In genomic region chr15:64093627-64094417, GRCh38 we compare ENCODE assay signal across 1 cellular context.
TF ChIP-seq lines count a peak whose summit lies in the region.

A gene with protein sequence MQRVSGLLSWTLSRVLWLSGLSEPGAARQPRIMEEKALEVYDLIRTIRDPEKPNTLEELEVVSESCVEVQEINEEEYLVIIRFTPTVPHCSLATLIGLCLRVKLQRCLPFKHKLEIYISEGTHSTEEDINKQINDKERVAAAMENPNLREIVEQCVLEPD (minus strand): TSS chr15:64093838. CDS start chr15:64093768, 70 bp downstream.

TF ChIP-seq in K562, 482 proteins besides CTCF, POLR2A, EP300 and RAD21 (continued from another document and continues in another):
- peak; percentile 67; the same call in 1 of the 2 replicates for TF ChIP-seq ZNF592 (IDR thresholded peaks at IDR 0.05)
- no peak for TF ChIP-seq NCOA2 (IDR thresholded peaks at IDR 0.05; ENCODE audit: partially characterized antibody in 2 of 2)
- TF ChIP-seq AFF4 (CRISPR knock-in tag; IDR thresholded peaks at IDR 0.05): peak; percentile 52; the same call in 1 of the 2 replicates
- TF ChIP-seq, protein P1, sequence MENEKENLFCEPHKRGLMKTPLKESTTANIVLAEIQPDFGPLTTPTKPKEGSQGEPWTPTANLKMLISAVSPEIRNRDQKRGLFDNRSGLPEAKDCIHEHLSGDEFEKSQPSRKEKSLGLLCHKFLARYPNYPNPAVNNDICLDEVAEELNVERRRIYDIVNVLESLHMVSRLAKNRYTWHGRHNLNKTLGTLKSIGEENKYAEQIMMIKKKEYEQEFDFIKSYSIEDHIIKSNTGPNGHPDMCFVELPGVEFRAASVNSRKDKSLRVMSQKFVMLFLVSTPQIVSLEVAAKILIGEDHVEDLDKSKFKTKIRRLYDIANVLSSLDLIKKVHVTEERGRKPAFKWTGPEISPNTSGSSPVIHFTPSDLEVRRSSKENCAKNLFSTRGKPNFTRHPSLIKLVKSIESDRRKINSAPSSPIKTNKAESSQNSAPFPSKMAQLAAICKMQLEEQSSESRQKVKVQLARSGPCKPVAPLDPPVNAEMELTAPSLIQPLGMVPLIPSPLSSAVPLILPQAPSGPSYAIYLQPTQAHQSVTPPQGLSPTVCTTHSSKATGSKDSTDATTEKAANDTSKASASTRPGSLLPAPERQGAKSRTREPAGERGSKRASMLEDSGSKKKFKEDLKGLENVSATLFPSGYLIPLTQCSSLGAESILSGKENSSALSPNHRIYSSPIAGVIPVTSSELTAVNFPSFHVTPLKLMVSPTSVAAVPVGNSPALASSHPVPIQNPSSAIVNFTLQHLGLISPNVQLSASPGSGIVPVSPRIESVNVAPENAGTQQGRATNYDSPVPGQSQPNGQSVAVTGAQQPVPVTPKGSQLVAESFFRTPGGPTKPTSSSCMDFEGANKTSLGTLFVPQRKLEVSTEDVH (IDR thresholded peaks at IDR 0.05; ENCODE audit: low read depth, partially characterized antibody): peak; percentile 87
- TF ChIP-seq, protein P2, sequence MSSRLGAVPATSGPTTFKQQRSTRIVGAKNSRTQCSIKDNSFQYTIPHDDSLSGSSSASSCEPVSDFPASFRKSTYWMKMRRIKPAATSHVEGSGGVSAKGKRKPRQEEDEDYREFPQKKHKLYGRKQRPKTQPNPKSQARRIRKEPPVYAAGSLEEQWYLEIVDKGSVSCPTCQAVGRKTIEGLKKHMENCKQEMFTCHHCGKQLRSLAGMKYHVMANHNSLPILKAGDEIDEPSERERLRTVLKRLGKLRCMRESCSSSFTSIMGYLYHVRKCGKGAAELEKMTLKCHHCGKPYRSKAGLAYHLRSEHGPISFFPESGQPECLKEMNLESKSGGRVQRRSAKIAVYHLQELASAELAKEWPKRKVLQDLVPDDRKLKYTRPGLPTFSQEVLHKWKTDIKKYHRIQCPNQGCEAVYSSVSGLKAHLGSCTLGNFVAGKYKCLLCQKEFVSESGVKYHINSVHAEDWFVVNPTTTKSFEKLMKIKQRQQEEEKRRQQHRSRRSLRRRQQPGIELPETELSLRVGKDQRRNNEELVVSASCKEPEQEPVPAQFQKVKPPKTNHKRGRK (tag; IDR thresholded peaks at IDR 0.05): no peak
- TF ChIP-seq, protein P3, sequence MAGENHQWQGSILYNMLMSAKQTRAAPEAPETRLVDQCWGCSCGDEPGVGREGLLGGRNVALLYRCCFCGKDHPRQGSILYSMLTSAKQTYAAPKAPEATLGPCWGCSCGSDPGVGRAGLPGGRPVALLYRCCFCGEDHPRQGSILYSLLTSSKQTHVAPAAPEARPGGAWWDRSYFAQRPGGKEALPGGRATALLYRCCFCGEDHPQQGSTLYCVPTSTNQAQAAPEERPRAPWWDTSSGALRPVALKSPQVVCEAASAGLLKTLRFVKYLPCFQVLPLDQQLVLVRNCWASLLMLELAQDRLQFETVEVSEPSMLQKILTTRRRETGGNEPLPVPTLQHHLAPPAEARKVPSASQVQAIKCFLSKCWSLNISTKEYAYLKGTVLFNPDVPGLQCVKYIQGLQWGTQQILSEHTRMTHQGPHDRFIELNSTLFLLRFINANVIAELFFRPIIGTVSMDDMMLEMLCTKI (IDR thresholded peaks at IDR 0.05; ENCODE audit: partially characterized antibody): no peak
- TF ChIP-seq, protein P4, sequence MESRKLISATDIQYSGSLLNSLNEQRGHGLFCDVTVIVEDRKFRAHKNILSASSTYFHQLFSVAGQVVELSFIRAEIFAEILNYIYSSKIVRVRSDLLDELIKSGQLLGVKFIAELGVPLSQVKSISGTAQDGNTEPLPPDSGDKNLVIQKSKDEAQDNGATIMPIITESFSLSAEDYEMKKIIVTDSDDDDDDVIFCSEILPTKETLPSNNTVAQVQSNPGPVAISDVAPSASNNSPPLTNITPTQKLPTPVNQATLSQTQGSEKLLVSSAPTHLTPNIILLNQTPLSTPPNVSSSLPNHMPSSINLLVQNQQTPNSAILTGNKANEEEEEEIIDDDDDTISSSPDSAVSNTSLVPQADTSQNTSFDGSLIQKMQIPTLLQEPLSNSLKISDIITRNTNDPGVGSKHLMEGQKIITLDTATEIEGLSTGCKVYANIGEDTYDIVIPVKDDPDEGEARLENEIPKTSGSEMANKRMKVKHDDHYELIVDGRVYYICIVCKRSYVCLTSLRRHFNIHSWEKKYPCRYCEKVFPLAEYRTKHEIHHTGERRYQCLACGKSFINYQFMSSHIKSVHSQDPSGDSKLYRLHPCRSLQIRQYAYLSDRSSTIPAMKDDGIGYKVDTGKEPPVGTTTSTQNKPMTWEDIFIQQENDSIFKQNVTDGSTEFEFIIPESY (CRISPR knock-in tag; IDR thresholded peaks at IDR 0.05): no peak
- no peak for TF ChIP-seq ZC3H8 (IDR thresholded peaks at IDR 0.05)
- TF ChIP-seq DIDO1 (tag; IDR thresholded peaks at IDR 0.05; ENCODE audit: low read depth): 0 out of 2 replicates have a peak, but pooled peaks have one; percentile 34
- no peak for TF ChIP-seq POLR3A (IDR thresholded peaks at IDR 0.05; ENCODE audit: borderline replicate concordance, extremely low read depth, insufficient read depth, insufficient read length)
- no peak for TF ChIP-seq WHSC1 (IDR thresholded peaks at IDR 0.05; ENCODE audit: low read length)
- TF ChIP-seq ARID4B (CRISPR knock-in tag; IDR thresholded peaks at IDR 0.05): 0 out of 2 replicates have a peak, but pooled peaks have one; percentile 46
- no peak for TF ChIP-seq RBM25 (IDR thresholded peaks at IDR 0.05; ENCODE audit: low read depth, low read length, severe bottlenecking)
- no peak for TF ChIP-seq SMARCC2 (IDR thresholded peaks at IDR 0.05; ENCODE audit: low read depth)
- no peak for TF ChIP-seq DEAF1 (CRISPR knock-in tag; IDR thresholded peaks at IDR 0.05)
- no peak for TF ChIP-seq EGR1 (conservative IDR thresholded peaks at IDR 0.05)
- TF ChIP-seq ZNF444 (CRISPR knock-in tag; IDR thresholded peaks at IDR 0.05): no peak
- TF ChIP-seq CHD4 (IDR thresholded peaks at IDR 0.05; ENCODE audit: insufficient read depth, insufficient replicate concordance, low read depth, low read length, poor library complexity, severe bottlenecking): no peak
- TF ChIP-seq PTRF (tag; IDR thresholded peaks at IDR 0.05): no peak
- TF ChIP-seq ZNF184 (CRISPR knock-in tag; IDR thresholded peaks at IDR 0.05): no peak
- TF ChIP-seq ZNF780A (CRISPR knock-in tag; IDR thresholded peaks at IDR 0.05): no peak
- no peak for TF ChIP-seq ZBTB49 (CRISPR knock-in tag; IDR thresholded peaks at IDR 0.05; ENCODE audit: borderline replicate concordance)
- no peak for TF ChIP-seq ZNF282 (CRISPR knock-in tag; IDR thresholded peaks at IDR 0.05)
- no peak for TF ChIP-seq IRF2 (CRISPR knock-in tag; IDR thresholded peaks at IDR 0.05)
